2 cellular contexts compared by ENCODE assay signal in the genomic region with DNA sequence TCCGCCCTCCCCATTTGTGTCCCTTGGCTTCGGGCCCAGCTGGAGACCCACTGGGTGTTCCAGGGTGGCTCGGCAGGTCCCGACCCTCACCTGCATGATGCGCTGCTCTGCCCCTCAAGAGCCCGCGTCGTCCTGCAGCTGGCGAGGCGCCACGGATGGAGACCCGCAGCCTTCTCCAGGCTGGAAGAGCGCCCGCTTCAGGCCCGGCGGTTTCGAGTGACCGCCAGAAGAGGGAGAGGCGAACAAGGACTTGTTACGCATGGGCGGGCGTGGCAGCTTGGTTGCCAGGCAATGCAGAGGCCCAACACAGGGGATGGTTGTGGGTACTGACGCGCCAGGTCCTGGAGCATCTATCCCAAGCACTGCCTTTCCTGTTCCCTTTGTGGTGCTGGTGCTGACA.
TF ChIP-seq lines count a peak whose summit lies in the region.

Gene PDCL2, minus strand, starts transcription at position 232 of the 400 bp plus-strand sequence. Its CDS starts 136 bp downstream, at position 96.

TF ChIP-seq in H1, 55 proteins besides CTCF, POLR2A, EP300 and RAD21:
- TF ChIP-seq SRF (IDR thresholded peaks at IDR 0.05; ENCODE audit: low read depth, low read length) (no peak), SP1 (IDR thresholded peaks at IDR 0.05; ENCODE audit: low read depth, low read length) (no peak), NANOG (IDR thresholded peaks at IDR 0.05; ENCODE audit: insufficient read depth, low read depth, low read length, poor library complexity, severe bottlenecking) (no peak), HDAC6 (IDR thresholded peaks at IDR 0.05; ENCODE audit: low read depth, low read length) (no peak), CBX8 (IDR thresholded peaks at IDR 0.05; ENCODE audit: borderline replicate concordance, low read depth, low read length) (no peak), POLR2AphosphoS5 (IDR thresholded peaks at IDR 0.05; ENCODE audit: low read depth, low read length) (no peak), TBP (IDR thresholded peaks at IDR 0.05; ENCODE audit: low read depth, low read length) (no peak), CHD1 (IDR thresholded peaks at IDR 0.05; ENCODE audit: low read depth, low read length) (no peak), GTF2F1 (IDR thresholded peaks at IDR 0.05; ENCODE audit: borderline replicate concordance, low read depth, low read length) (no peak), FOSL1 (IDR thresholded peaks at IDR 0.05; ENCODE audit: insufficient read depth, low read depth, low read length) (no peak), TEAD4 (IDR thresholded peaks at IDR 0.05; ENCODE audit: low read depth, low read length) (no peak), PHF8 (conservative IDR thresholded peaks at IDR 0.05; ENCODE audit: low read depth, low read length) (no peak)
- TF ChIP-seq, protein P1, sequence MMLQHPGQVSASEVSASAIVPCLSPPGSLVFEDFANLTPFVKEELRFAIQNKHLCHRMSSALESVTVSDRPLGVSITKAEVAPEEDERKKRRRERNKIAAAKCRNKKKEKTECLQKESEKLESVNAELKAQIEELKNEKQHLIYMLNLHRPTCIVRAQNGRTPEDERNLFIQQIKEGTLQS (IDR thresholded peaks at IDR 0.05; ENCODE audit: insufficient read depth, low read depth, low read length) = no peak
- TF ChIP-seq, protein P2, sequence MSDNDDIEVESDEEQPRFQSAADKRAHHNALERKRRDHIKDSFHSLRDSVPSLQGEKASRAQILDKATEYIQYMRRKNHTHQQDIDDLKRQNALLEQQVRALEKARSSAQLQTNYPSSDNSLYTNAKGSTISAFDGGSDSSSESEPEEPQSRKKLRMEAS (IDR thresholded peaks at IDR 0.05) = no peak
TF ChIP-seq in H1: peak in this region for 0.

TF ChIP-seq in HepG2, 621 proteins besides CTCF, POLR2A, EP300 and RAD21:
- TF ChIP-seq, protein P3, sequence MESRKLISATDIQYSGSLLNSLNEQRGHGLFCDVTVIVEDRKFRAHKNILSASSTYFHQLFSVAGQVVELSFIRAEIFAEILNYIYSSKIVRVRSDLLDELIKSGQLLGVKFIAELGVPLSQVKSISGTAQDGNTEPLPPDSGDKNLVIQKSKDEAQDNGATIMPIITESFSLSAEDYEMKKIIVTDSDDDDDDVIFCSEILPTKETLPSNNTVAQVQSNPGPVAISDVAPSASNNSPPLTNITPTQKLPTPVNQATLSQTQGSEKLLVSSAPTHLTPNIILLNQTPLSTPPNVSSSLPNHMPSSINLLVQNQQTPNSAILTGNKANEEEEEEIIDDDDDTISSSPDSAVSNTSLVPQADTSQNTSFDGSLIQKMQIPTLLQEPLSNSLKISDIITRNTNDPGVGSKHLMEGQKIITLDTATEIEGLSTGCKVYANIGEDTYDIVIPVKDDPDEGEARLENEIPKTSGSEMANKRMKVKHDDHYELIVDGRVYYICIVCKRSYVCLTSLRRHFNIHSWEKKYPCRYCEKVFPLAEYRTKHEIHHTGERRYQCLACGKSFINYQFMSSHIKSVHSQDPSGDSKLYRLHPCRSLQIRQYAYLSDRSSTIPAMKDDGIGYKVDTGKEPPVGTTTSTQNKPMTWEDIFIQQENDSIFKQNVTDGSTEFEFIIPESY (CRISPR knock-in tag; IDR thresholded peaks at IDR 0.05) = peak; percentile 69; the same call in 1 of the 2 replicates
- TF ChIP-seq ZNF772 (CRISPR knock-in tag; IDR thresholded peaks at IDR 0.05) = no peak
